Comparison of ENCODE assay signal across 1 cellular context in genomic region chr5:173247504-173247903, GRCh38.
TF ChIP-seq lines count a peak whose summit lies in the region.

No MANE protein-coding gene starts in this region.

TF ChIP-seq in GM23338, 12 proteins besides CTCF, POLR2A, EP300 and RAD21 (continued from another document):
- TF ChIP-seq ZNF462 (CRISPR knock-in tag; IDR thresholded peaks at IDR 0.05) (no peak), JUNB (IDR thresholded peaks at IDR 0.05; ENCODE audit: unreplicated experiment) (no peak), ZNF114 (CRISPR knock-in tag; IDR thresholded peaks at IDR 0.05) (no peak)
